In genomic region chr6:26285143-26286134, GRCh38 we compare ENCODE assay signal across 1 cellular context.
TF ChIP-seq lines count a peak whose summit lies in the region.

No MANE protein-coding gene starts in this region.

TF ChIP-seq in HepG2, 621 proteins besides CTCF, POLR2A, EP300 and RAD21 (continued from another document and continues in another):
- no peak for TF ChIP-seq ZBTB4 (CRISPR knock-in tag; IDR thresholded peaks at IDR 0.05; ENCODE audit: borderline replicate concordance)
- TF ChIP-seq SNAPC2 (CRISPR knock-in tag; IDR thresholded peaks at IDR 0.05), result peak; percentile 45; the same call in 1 of the 2 replicates
- no peak for TF ChIP-seq CEBPB (IDR thresholded peaks at IDR 0.05; ENCODE audit: borderline replicate concordance, low read depth, low read length)
- no peak for TF ChIP-seq RAD51 (IDR thresholded peaks at IDR 0.05; ENCODE audit: borderline replicate concordance)
- TF ChIP-seq REL (CRISPR knock-in tag; conservative IDR thresholded peaks at IDR 0.05), result no peak
- TF ChIP-seq ZNF7 (CRISPR knock-in tag; IDR thresholded peaks at IDR 0.05), result no peak
- no peak for TF ChIP-seq STAT5B (CRISPR knock-in tag; IDR thresholded peaks at IDR 0.05)
- TF ChIP-seq MED8 (CRISPR knock-in tag; IDR thresholded peaks at IDR 0.05; ENCODE audit: insufficient replicate concordance), result peak; percentile 94
- TF ChIP-seq, protein P1, sequence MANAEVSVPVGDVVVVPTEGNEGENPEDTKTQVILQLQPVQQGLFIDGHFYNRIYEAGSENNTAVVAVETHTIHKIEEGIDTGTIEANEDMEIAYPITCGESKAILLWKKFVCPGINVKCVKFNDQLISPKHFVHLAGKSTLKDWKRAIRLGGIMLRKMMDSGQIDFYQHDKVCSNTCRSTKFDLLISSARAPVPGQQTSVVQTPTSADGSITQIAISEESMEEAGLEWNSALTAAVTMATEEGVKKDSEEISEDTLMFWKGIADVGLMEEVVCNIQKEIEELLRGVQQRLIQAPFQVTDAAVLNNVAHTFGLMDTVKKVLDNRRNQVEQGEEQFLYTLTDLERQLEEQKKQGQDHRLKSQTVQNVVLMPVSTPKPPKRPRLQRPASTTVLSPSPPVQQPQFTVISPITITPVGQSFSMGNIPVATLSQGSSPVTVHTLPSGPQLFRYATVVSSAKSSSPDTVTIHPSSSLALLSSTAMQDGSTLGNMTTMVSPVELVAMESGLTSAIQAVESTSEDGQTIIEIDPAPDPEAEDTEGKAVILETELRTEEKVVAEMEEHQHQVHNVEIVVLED (CRISPR knock-in tag; IDR thresholded peaks at IDR 0.05; ENCODE audit: borderline replicate concordance), result peak; percentile 71
- TF ChIP-seq, protein P2, sequence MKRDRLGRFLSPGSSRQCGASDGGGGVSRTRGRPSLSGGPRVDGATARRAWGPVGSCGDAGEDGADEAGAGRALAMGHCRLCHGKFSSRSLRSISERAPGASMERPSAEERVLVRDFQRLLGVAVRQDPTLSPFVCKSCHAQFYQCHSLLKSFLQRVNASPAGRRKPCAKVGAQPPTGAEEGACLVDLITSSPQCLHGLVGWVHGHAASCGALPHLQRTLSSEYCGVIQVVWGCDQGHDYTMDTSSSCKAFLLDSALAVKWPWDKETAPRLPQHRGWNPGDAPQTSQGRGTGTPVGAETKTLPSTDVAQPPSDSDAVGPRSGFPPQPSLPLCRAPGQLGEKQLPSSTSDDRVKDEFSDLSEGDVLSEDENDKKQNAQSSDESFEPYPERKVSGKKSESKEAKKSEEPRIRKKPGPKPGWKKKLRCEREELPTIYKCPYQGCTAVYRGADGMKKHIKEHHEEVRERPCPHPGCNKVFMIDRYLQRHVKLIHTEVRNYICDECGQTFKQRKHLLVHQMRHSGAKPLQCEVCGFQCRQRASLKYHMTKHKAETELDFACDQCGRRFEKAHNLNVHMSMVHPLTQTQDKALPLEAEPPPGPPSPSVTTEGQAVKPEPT (CRISPR knock-in tag; IDR thresholded peaks at IDR 0.05; ENCODE audit: low read depth), result peak; percentile 59; the same call in 1 of the 2 replicates
- no peak for TF ChIP-seq SOX6 (IDR thresholded peaks at IDR 0.05)
- peak; percentile 84 for TF ChIP-seq SOX6 (CRISPR knock-in tag; IDR thresholded peaks at IDR 0.05)
- TF ChIP-seq MATR3 (CRISPR knock-in tag; IDR thresholded peaks at IDR 0.05), result no peak
- TF ChIP-seq ZNF749 (CRISPR knock-in tag; IDR thresholded peaks at IDR 0.05; ENCODE audit: borderline replicate concordance), result no peak
- no peak for TF ChIP-seq PITX1 (CRISPR knock-in tag; IDR thresholded peaks at IDR 0.05)
- TF ChIP-seq YEATS4 (CRISPR knock-in tag; IDR thresholded peaks at IDR 0.05; ENCODE audit: borderline replicate concordance), result peak; percentile 61
- no peak; the same call in 1 of the 2 replicates for TF ChIP-seq ONECUT2 (CRISPR knock-in tag; IDR thresholded peaks at IDR 0.05)
- no peak for TF ChIP-seq ZNF703 (CRISPR knock-in tag; IDR thresholded peaks at IDR 0.05; ENCODE audit: borderline replicate concordance)
- TF ChIP-seq ZNF775 (CRISPR knock-in tag; IDR thresholded peaks at IDR 0.05; ENCODE audit: borderline replicate concordance), result no peak
- TF ChIP-seq PHF8 (CRISPR knock-in tag; IDR thresholded peaks at IDR 0.05), result peak; percentile 74
- no peak for TF ChIP-seq PAX8 (CRISPR knock-in tag; IDR thresholded peaks at IDR 0.05; ENCODE audit: borderline replicate concordance)
- peak; percentile 91 for TF ChIP-seq CCDC6 (CRISPR knock-in tag; IDR thresholded peaks at IDR 0.05)
- no peak for TF ChIP-seq ZIK1 (CRISPR knock-in tag; IDR thresholded peaks at IDR 0.05; ENCODE audit: borderline replicate concordance, low read depth)
- TF ChIP-seq RARA (CRISPR knock-in tag; IDR thresholded peaks at IDR 0.05), result peak; percentile 25; the same call in 1 of the 2 replicates
- TF ChIP-seq ZNF788 (CRISPR knock-in tag; IDR thresholded peaks at IDR 0.05; ENCODE audit: borderline replicate concordance), result peak; percentile 71; the same call in 1 of the 2 replicates
- peak; percentile 68; the same call in 1 of the 2 replicates for TF ChIP-seq ZBTB1 (CRISPR knock-in tag; IDR thresholded peaks at IDR 0.05; ENCODE audit: borderline replicate concordance)
- no peak for TF ChIP-seq NBN (conservative IDR thresholded peaks at IDR 0.05)
- 0 out of 2 replicates have a peak, but pooled peaks have one; percentile 30 for TF ChIP-seq ZBTB7A (CRISPR knock-in tag; IDR thresholded peaks at IDR 0.05)
- TF ChIP-seq TSC22D2 (CRISPR knock-in tag; IDR thresholded peaks at IDR 0.05; ENCODE audit: borderline replicate concordance), result no peak
- TF ChIP-seq NFYC (CRISPR knock-in tag; IDR thresholded peaks at IDR 0.05), result peak; percentile 59; the same call in 1 of the 2 replicates
- TF ChIP-seq ZNF431 (CRISPR knock-in tag; IDR thresholded peaks at IDR 0.05; ENCODE audit: borderline replicate concordance, low read depth), result peak; percentile 75; the same call in 1 of the 2 replicates
- TF ChIP-seq ZNF335 (CRISPR knock-in tag; IDR thresholded peaks at IDR 0.05), result peak; percentile 88
- TF ChIP-seq ZFP90 (CRISPR knock-in tag; IDR thresholded peaks at IDR 0.05; ENCODE audit: borderline replicate concordance), result peak; percentile 93
- TF ChIP-seq HNF4G (IDR thresholded peaks at IDR 0.05; ENCODE audit: borderline replicate concordance, low read depth, low read length), result peak; percentile 71; the same call in 1 of the 2 replicates
- no peak; the same call in 1 of the 2 replicates for TF ChIP-seq HNF4G (CRISPR knock-in tag; IDR thresholded peaks at IDR 0.05; ENCODE audit: borderline replicate concordance, low read depth)
- TF ChIP-seq SNRNP70 (IDR thresholded peaks at IDR 0.05; ENCODE audit: low read depth, low read length), result no peak
- TF ChIP-seq SRSF1 (optimal IDR thresholded peaks at IDR 0.05; ENCODE audit: low read depth, low read length), result peak; percentile 74
- TF ChIP-seq IKZF4 (CRISPR knock-in tag; IDR thresholded peaks at IDR 0.05; ENCODE audit: borderline replicate concordance, low read depth, not compliant biosample characterization), result peak; percentile 98
- TF ChIP-seq, protein P3, sequence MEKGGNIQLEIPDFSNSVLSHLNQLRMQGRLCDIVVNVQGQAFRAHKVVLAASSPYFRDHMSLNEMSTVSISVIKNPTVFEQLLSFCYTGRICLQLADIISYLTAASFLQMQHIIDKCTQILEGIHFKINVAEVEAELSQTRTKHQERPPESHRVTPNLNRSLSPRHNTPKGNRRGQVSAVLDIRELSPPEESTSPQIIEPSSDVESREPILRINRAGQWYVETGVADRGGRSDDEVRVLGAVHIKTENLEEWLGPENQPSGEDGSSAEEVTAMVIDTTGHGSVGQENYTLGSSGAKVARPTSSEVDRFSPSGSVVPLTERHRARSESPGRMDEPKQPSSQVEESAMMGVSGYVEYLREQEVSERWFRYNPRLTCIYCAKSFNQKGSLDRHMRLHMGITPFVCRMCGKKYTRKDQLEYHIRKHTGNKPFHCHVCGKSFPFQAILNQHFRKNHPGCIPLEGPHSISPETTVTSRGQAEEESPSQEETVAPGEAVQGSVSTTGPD (CRISPR knock-in tag; IDR thresholded peaks at IDR 0.05), result no peak
- peak; percentile 66; the same call in 1 of the 2 replicates for TF ChIP-seq MXD1 (CRISPR knock-in tag; IDR thresholded peaks at IDR 0.05)
- 0 out of 2 replicates have a peak, but pooled peaks have one; percentile 5 for TF ChIP-seq NFATC3 (CRISPR knock-in tag; IDR thresholded peaks at IDR 0.05)
- peak; percentile 85 for TF ChIP-seq ZSCAN31 (CRISPR knock-in tag; IDR thresholded peaks at IDR 0.05; ENCODE audit: low read depth)
- TF ChIP-seq, protein P4, sequence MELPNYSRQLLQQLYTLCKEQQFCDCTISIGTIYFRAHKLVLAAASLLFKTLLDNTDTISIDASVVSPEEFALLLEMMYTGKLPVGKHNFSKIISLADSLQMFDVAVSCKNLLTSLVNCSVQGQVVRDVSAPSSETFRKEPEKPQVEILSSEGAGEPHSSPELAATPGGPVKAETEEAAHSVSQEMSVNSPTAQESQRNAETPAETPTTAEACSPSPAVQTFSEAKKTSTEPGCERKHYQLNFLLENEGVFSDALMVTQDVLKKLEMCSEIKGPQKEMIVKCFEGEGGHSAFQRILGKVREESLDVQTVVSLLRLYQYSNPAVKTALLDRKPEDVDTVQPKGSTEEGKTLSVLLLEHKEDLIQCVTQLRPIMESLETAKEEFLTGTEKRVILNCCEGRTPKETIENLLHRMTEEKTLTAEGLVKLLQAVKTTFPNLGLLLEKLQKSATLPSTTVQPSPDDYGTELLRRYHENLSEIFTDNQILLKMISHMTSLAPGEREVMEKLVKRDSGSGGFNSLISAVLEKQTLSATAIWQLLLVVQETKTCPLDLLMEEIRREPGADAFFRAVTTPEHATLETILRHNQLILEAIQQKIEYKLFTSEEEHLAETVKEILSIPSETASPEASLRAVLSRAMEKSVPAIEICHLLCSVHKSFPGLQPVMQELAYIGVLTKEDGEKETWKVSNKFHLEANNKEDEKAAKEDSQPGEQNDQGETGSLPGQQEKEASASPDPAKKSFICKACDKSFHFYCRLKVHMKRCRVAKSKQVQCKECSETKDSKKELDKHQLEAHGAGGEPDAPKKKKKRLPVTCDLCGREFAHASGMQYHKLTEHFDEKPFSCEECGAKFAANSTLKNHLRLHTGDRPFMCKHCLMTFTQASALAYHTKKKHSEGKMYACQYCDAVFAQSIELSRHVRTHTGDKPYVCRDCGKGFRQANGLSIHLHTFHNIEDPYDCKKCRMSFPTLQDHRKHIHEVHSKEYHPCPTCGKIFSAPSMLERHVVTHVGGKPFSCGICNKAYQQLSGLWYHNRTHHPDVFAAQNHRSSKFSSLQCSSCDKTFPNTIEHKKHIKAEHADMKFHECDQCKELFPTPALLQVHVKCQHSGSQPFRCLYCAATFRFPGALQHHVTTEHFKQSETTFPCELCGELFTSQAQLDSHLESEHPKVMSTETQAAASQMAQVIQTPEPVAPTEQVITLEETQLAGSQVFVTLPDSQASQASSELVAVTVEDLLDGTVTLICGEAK (IDR thresholded peaks at IDR 0.05), result no peak
- TF ChIP-seq, protein P4 (CRISPR knock-in tag; IDR thresholded peaks at IDR 0.05), result no peak; the same call in 1 of the 2 replicates
- no peak for TF ChIP-seq ZNF619 (CRISPR knock-in tag; IDR thresholded peaks at IDR 0.05)
